14 cellular contexts compared by ENCODE assay signal in the genomic region with DNA sequence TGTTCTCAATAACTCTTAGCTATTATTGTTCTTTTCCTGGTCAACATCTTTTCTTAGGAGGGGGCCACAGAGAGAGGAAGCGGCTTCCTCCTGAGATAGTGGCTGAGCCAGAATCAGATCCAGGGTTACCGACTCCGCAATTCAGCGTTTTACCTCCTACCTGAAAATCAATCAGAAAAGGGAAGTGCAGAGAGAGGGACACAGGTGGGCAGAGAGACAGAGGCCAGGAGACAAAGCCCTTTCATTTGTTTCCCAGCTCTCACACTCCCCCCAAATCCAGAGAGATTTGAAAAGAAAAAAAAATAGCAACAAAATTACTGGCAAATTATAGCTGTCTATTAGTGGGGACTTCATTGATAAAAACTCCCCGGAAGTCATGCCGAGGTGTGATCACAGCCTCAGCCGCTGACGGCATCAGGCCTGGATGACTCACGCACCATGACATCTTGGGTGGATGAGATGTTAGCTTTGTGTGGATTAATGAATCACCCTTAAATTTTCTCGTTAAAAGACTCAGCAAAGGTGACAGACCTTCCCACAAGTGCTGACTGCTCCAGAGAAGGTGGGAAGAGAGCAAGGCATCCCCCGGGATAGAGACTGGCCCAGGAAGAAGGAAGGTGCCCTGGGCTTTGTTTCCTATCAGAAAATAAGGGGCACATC.
A peak's percentile ranks its signal among the peaks of the same experiment; 100 is the strongest.
DNase-seq lines count a peak whose midpoint lies in the region; ATAC-seq lines count a peak whose summit lies in the region.
"Had no signal": no experiment of that assay in that cellular context is flagged by ENCODE, and none has a peak within 500 bp of the region (broad histone marks: within the 10 kb centered on the region; RNA-seq: fewer than 3 reads in every experiment).

No MANE protein-coding gene starts in this region.

- no peaks in the 10 kb centered on the region for H4K20me1 ChIP-seq in GM23248 (ENCODE audit: insufficient read depth)

- 51 to 52% methylated on average over 11 of the region's 11 CpGs for WGBS in GM23248 (ENCODE audit: low coverage in 1 of 2, low lambda C conversion rate in 2 of 2, missing lambda C conversion rate in 2 of 2), 2 experiments

- H3K9me2 ChIP-seq in GM23248 (ENCODE audit: insufficient read depth): no peaks in the 10 kb centered on the region
- H3K9me2 ChIP-seq: SK-N-SH had no signal

- H3K4me3 ChIP-seq in GM23248: no peak overlapping the region

- no peak overlapping the region for H3K4me2 ChIP-seq in GM23248 (ENCODE audit: unreplicated experiment)
- H3K4me2 ChIP-seq: SK-N-SH had no signal

- peak; percentile 51 for DNase-seq in GM23248
- peak; percentile 56 for DNase-seq in NCI-H460 (ENCODE audit: extremely low read depth, low read depth)
- DNase-seq in caudate nucleus (lab: John Stamatoyannopoulos, UW): peak in 50 of 61 donors; percentile 3 to 93 (median 58)
- peak; percentile 74 for DNase-seq in putamen (ENCODE audit: low spot score)
- DNase-seq in medulla oblongata (ENCODE audit: extremely low spot score): no peak
- DNase-seq: activated CD4-positive, alpha-beta T cell treated with anti-CD3 and anti-CD28 coated beads, Interleukin-2, amount 50 U/mL, for 4 hours; CD4-positive, CD25-positive, alpha-beta regulatory T cell; NCI-H1048; NCI-H2171 treated with DMSO at 0.1 percent for 48 hours; SK-N-SH had no signal

- ATAC-seq in HG02981 (IDR thresholded peaks at IDR 0.05; ENCODE audit: unreplicated experiment) (no peak), HG03135 (IDR thresholded peaks at IDR 0.05; ENCODE audit: unreplicated experiment) (no peak), GM21423 (IDR thresholded peaks at IDR 0.05; ENCODE audit: unreplicated experiment) (no peak)
- ATAC-seq: left lobe of liver had no signal

- no peak overlapping the region for H2AFZ ChIP-seq in GM23248

- no peaks in the 10 kb centered on the region; the same call in 1 of the 2 replicates for H3K27me3 ChIP-seq in GM23248 (replicated peaks; ENCODE audit: insufficient read depth)

- H3K9ac ChIP-seq in GM23248: no peak overlapping the region
- H3K9ac ChIP-seq: SK-N-SH had no signal

- H3F3A ChIP-seq in GM23248 (ENCODE audit: insufficient read depth): no peaks in the 10 kb centered on the region

- in situ Hi-C loops in GM23248 (cut with MboI): no loop called here

- no peaks in the 10 kb centered on the region for H3K79me2 ChIP-seq in GM23248 (ENCODE audit: insufficient read depth)

- no peaks in the 10 kb centered on the region for H3K36me3 ChIP-seq in GM23248 (ENCODE audit: low read depth)

- H3K27ac ChIP-seq in GM23248: no peak overlapping the region
- H3K27ac ChIP-seq in caudate nucleus (ENCODE audit: low read depth, low read length): no peak overlapping the region

- H3K4me1 ChIP-seq in GM23248 (ENCODE audit: insufficient read depth): no peaks in the 10 kb centered on the region

- H3K9me3 ChIP-seq in GM23248 (ENCODE audit: low read depth): no peaks in the 10 kb centered on the region
- H3K9me3 ChIP-seq: SK-N-SH had no signal
